ENCODE assay signal across 12 cellular contexts in the genomic region with DNA sequence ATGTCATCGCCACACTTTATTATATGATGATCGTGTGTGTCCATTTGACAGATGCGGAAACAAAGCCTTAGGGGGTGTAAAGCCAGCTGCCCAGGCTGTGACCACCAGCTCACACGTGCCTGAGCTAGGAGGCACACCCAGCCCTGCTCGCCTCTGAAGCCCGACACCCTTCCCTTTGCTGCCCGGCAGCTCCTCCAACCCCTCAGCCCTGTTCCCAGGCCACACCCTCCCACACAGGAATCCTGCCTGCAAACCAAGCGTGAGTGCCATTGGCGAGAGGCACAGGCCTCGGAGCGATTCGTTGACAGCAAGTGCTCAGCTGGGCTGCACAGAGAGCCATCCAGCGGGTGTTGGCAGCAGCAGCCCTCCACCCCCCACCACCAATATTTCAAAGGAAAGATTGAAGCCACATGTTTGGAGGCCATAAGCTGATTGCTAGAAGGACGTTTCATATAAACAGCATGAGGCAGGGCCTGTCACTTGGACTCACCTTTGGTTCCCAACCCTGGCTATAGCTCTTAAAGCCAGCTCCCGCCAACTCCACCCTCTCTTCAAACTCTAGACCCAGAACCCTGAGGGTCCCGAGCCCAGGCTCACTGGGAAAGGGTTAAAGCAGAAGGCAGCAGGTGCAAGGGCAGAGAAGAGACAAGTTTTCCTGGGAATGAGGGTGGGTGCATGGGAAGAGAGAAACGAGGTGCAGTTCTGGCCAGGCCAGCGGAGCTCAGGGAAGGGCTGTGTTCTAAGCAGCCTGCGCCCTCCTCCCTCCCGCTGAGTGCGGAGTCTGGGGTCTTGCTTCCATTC.
A peak's percentile ranks its signal among the peaks of the same experiment; 100 is the strongest.
DNase-seq lines count a peak whose midpoint lies in the region; ATAC-seq and TF ChIP-seq lines count a peak whose summit lies in the region.
"Had no signal": no experiment of that assay in that cellular context is flagged by ENCODE, and none has a peak within 500 bp of the region (broad histone marks: within the 10 kb centered on the region; RNA-seq: fewer than 3 reads in every experiment).

No MANE protein-coding gene starts in this region.

- no peak overlapping the region for H3K4me3 ChIP-seq in AG10803 (ENCODE audit: low read length)
- H3K4me3 ChIP-seq in lung, result no peak overlapping the region
- H3K4me3 ChIP-seq: MG63 had no signal

- peak; percentile 24 for DNase-seq in AG10803 (ENCODE audit: low read depth)
- DNase-seq in NCI-H446 treated with DMSO at 0.1 percent for 48 hours (lab: John Stamatoyannopoulos, UW), result peak; percentile 46
- DNase-seq in fibroblast of gingiva (ENCODE audit: low read depth), result peak; percentile 65
- peak; percentile 57 for DNase-seq in lung (ENCODE audit: low spot score)
- no peak for DNase-seq in activated CD4-positive, alpha-beta T cell treated with anti-CD3 and anti-CD28 coated beads, Interleukin-2, amount 50 U/mL, for 1 hour
- DNase-seq in anterior cingulate cortex (lab: John Stamatoyannopoulos, UW), result no peak
- DNase-seq in C1 segment of cervical spinal cord (lab: John Stamatoyannopoulos, UW), result no peak
- DNase-seq: activated B cell treated with CpG ODN at 0.5 μM for 24 hours; activated T-cell treated with anti-CD3 and anti-CD28 coated beads, Interleukin-2, amount 50 U/mL, for 72 hours; AML-193; MG63 had no signal

- 54 to 76% methylated on average over 21 of the region's 21 CpGs for WGBS in lung, 2 donors

- no peaks in the 10 kb centered on the region for H3K4me1 ChIP-seq in lung (ENCODE audit: control insufficient read depth in 2 of 2, insufficient read depth in 2 of 2, low read length in 2 of 2)

- H3K27ac ChIP-seq in lung (ENCODE audit: low read depth in 1 of 2, low read length in 1 of 2), result no peak overlapping the region

- no peak for TF ChIP-seq CTCF in AG10803 (conservative IDR thresholded peaks at IDR 0.05; ENCODE audit: low read length)
- TF ChIP-seq CTCF in lung (IDR thresholded peaks at IDR 0.05; ENCODE audit: control extremely low read depth, extremely low read depth), result no peak

- no peaks in the 10 kb centered on the region for H3K36me3 ChIP-seq in lung (ENCODE audit: control insufficient read depth in 2 of 2, insufficient read depth in 2 of 2, low read length in 2 of 2)
- H3K36me3 ChIP-seq: MG63 had no signal

- ATAC-seq in lung (ENCODE audit: insufficient read depth, low FRiP score) (no peak), GM21619 (IDR thresholded peaks at IDR 0.05; ENCODE audit: unreplicated experiment) (no peak)
- ATAC-seq: activated T-cell treated with anti-CD3 and anti-CD28 coated beads, Interleukin-2, amount 50 U/mL, for 72 hours had no signal

- no peaks in the 10 kb centered on the region for H3K27me3 ChIP-seq in lung (ENCODE audit: control insufficient read depth, insufficient read depth)
- H3K27me3 ChIP-seq: MG63 had no signal

- H3K9me3 ChIP-seq in lung (ENCODE audit: control insufficient read depth in 2 of 2, insufficient read depth in 1 of 2, low read length in 1 of 2), result peaks cover 0 to 2% of the 10 kb centered on the region in 2 donors
- H3K9me3 ChIP-seq: MG63 had no signal

Comparison
In these comparisons a context has a peak if more than half of its experiments do, and no peak if none do; other contexts are left out.
1. DNase-seq: peak in AG10803 (single experiment), NCI-H446 treated with DMSO at 0.1 percent for 48 hours (single experiment), fibroblast of gingiva (single experiment) and lung (single experiment); none in activated CD4-positive, alpha-beta T cell treated with anti-CD3 and anti-CD28 coated beads, Interleukin-2, amount 50 U/mL, for 1 hour (single experiment), anterior cingulate cortex (0 of 58) and C1 segment of cervical spinal cord (0 of 14).